Comparison of ENCODE assay signal across 8 cellular contexts in the genomic region with DNA sequence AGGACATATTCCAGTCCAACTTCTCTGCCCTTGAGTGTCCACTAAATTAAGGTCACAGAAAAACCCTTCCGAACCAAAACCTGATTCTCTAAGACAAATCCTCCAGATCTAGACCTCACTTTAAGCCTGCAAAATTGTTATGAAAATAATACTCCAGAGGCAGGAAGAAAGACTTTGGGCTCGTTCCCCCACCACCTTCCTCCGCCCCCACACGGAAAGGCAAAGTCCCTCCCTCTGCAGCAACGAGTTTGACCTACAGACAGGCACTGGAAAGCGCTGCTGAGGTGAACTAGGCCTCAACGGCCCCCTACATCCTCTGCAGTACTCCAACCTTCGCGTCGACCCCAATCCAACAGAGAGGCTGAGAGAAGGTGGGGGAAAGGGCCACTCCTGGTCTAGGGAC. TPM values are rescaled to one million over a fixed set of nuclear protein-coding genes. Genes with fewer than 3 reads are reported as not detected.
DNase-seq lines count a peak whose midpoint lies in the region; ATAC-seq and TF ChIP-seq lines count a peak whose summit lies in the region.

No MANE protein-coding gene starts in this region.

- peaks cover 29 to 59% of the 10 kb centered on the region in 2 donors for H3K36me3 Mint-ChIP-seq in activated naive CD4-positive, alpha-beta T cell treated with anti-CD3 and anti-CD28 coated beads, Interleukin-2, amount 50 U/mL, for 72 hours

- H3K27ac Mint-ChIP-seq in activated naive CD4-positive, alpha-beta T cell treated with anti-CD3 and anti-CD28 coated beads, Interleukin-2, amount 50 U/mL, for 72 hours: peak overlapping the region; percentile 91 to 94

- DNase-seq in AG20443 (ENCODE audit: low spot score): peak; percentile 57
- DNase-seq in Peyer's patch: peak in 2 of 3 donors; percentile 28 to 67
- DNase-seq in activated naive CD4-positive, alpha-beta T cell treated with anti-CD3 and anti-CD28 coated beads, Interleukin-2, amount 50 U/mL, for 72 hours (ENCODE audit: low spot score in 2 of 2): peak in 1 of 2 donors; percentile 54
- peak; percentile 79 for DNase-seq in cardiac septum (ENCODE audit: low spot score)
- no peak for DNase-seq in prostate gland (ENCODE audit: low spot score)
- DNase-seq in NCI-H1417 (lab: John Stamatoyannopoulos, UW): no peak

- 5% methylated on average over 10 of the region's 10 CpGs for WGBS in prostate gland

- H3K9me3 Mint-ChIP-seq in activated naive CD4-positive, alpha-beta T cell treated with anti-CD3 and anti-CD28 coated beads, Interleukin-2, amount 50 U/mL, for 72 hours: peaks cover 5% of the 10 kb centered on the region in 2 donors

- H3K27ac ChIP-seq in Peyer's patch (peak overlapping the region; percentile 84 to 96 (median 92)), prostate gland (peak overlapping the region; percentile 81 to 86)

- TF ChIP-seq CTCF in Peyer's patch (IDR thresholded peaks at IDR 0.05) (no peak), prostate gland (IDR thresholded peaks at IDR 0.05) (no peak)

- ATAC-seq in GM19023 (IDR thresholded peaks at IDR 0.05; ENCODE audit: unreplicated experiment) (peak; percentile 55), HG03159 (IDR thresholded peaks at IDR 0.05; ENCODE audit: unreplicated experiment) (peak; percentile 46)
- ATAC-seq in activated naive CD4-positive, alpha-beta T cell treated with anti-CD3 and anti-CD28 coated beads, Interleukin-2, amount 50 U/mL, for 72 hours: peak; percentile 59 to 60

- H3K36me3 ChIP-seq in Peyer's patch (peaks cover 0 to 43% (median 0%) of the 10 kb centered on the region in 3 donors), prostate gland (no peaks in the 10 kb centered on the region)

- H3K27me3 ChIP-seq in Peyer's patch: no peaks in the 10 kb centered on the region
- H3K27me3 ChIP-seq in prostate gland (replicated peaks; ENCODE audit: insufficient read depth): no peaks in the 10 kb centered on the region

- intact Hi-C loops in cardiac septum (cut with DNase I) (loop anchor here (1.0 to 10.0 kb wide), 3 partner anchors 12 to 146 kb away; a partner anchor contains a TSS), prostate gland (cut with DNase I) (no loop called here)

- H3K4me1 ChIP-seq in Peyer's patch (peaks cover 0 to 16% (median 0%) of the 10 kb centered on the region in 4 donors), prostate gland (replicated peaks) (no peaks in the 10 kb centered on the region)

- H3K4me3 ChIP-seq in Peyer's patch: peak overlapping the region; percentile 74 to 89 (median 84)
- H3K4me3 ChIP-seq in prostate gland: peak overlapping the region; percentile 69 to 85

- TF ChIP-seq POLR2A in Peyer's patch (IDR thresholded peaks at IDR 0.05): peak; percentile 33 to 52
- TF ChIP-seq POLR2A in prostate gland (IDR thresholded peaks at IDR 0.05): no peak

- H3K9me3 ChIP-seq in Peyer's patch (no peaks in the 10 kb centered on the region), prostate gland (no peaks in the 10 kb centered on the region)

RNA-seq across cellular contexts. Expression of a gene that starts 0.8 kb away (rescaled TPM):
- total RNA-seq in Peyer's patch (100 to 1,000 TPM; 117 to 350 (median 187) TPM), cardiac septum (814 TPM), prostate gland (100 to 1,000 TPM; 105 to 133 TPM)
- 100 to 1,000 TPM; 317 to 414 TPM for total RNA-seq in activated naive CD4-positive, alpha-beta T cell treated with anti-CD3 and anti-CD28 coated beads, Interleukin-2, amount 50 U/mL, for 72 hours

RNA-seq across cellular contexts. Expression of a gene that starts 12.7 kb away (rescaled TPM):
- 10 to 100 TPM; 46.8 to 54.5 (median 51.0) TPM for total RNA-seq in Peyer's patch
- 10 to 100 TPM; 61.3 to 77.3 TPM for total RNA-seq in activated naive CD4-positive, alpha-beta T cell treated with anti-CD3 and anti-CD28 coated beads, Interleukin-2, amount 50 U/mL, for 72 hours
- 27.4 TPM for total RNA-seq in cardiac septum
- total RNA-seq in prostate gland: 10 to 100 TPM; 35.9 to 56.4 TPM

Comparison
In these comparisons a context has a peak if more than half of its experiments do, and no peak if none do; other contexts are left out.
1. DNase-seq: peak in AG20443 (single experiment), Peyer's patch (2 of 3) and cardiac septum (single experiment); none in prostate gland (single experiment) and NCI-H1417 (0 of 3).
2. Peak in every context shown above with its lines, with median percentiles within 50 percentile points of each other: ATAC-seq.